Comparison of ENCODE assay signal across 16 cellular contexts in the genomic region with DNA sequence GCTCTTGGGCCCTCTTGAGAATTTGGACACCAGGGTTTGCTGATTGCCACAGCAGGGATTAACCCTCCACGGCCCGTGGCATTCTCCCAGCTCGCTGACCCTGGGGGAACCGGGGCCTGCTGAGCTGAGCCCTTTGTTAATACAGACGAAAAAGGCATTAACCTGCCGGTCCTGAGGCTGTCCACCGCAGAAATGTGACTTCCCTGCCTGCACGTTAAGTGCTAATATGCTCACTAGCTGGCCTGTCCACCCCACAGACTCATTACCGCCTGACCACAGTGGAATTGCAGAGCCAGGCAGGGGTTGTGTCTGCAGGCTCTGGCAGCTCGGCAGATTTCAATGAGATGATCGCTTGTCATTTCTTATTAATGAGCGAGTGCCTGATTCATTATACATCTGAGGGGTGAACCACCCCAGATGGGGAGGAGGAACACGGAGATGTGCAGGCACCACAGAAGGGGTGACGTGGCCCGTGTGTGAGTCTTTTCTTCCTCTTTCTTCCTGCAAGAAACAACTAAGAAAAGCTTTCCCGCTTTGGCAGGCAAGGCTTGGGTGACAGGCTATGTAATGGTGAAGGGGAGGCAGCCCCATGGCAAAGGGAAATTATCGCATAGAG.
A peak's percentile ranks its signal among the peaks of the same experiment; 100 is the strongest.
DNase-seq lines count a peak whose midpoint lies in the region; ATAC-seq and TF ChIP-seq lines count a peak whose summit lies in the region.
"Had no signal": no experiment of that assay in that cellular context is flagged by ENCODE, and none has a peak within 500 bp of the region (broad histone marks: within the 10 kb centered on the region; RNA-seq: fewer than 3 reads in every experiment).

No MANE protein-coding gene starts in this region.

- no peak overlapping the region for H4K5ac ChIP-seq in IMR-90 (ENCODE audit: low read depth, low read length)

- H3K23ac ChIP-seq in IMR-90 (ENCODE audit: low read depth, low read length): peak overlapping the region; percentile 18; the same call in 1 of the 2 replicates

- peaks cover 44 to 96% of the 10 kb centered on the region in 2 experiments; a peak in 3 of 4 replicates for H3K79me1 ChIP-seq in IMR-90 (ENCODE audit: low read depth in 1 of 2, low read length in 2 of 2)

- H2BK120ac ChIP-seq in IMR-90 (ENCODE audit: low read depth, low read length): peak overlapping the region; percentile 9; the same call in 1 of the 2 replicates

- ATAC-seq in IMR-90 (ENCODE audit: low read depth) (peak; percentile 32), HG03571 (IDR thresholded peaks at IDR 0.05; ENCODE audit: unreplicated experiment) (no peak), GM18870 (IDR thresholded peaks at IDR 0.05; ENCODE audit: unreplicated experiment) (no peak)
- ATAC-seq: CD8-positive, alpha-beta T cell had no signal

- no peak overlapping the region for H2BK15ac ChIP-seq in IMR-90 (ENCODE audit: low read depth, low read length)

- no peak overlapping the region for H3K18ac ChIP-seq in IMR-90 (ENCODE audit: low read depth, low read length)

- peak overlapping the region; percentile 19 to 57 (median 47) for H3K4me3 Mint-ChIP-seq in brain
- H3K4me3 Mint-ChIP-seq in nephron progenitor cell: no peak overlapping the region
- H3K4me3 Mint-ChIP-seq: CD8-positive, alpha-beta T cell had no signal

- H3K4me1 ChIP-seq in IMR-90 (ENCODE audit: control insufficient read depth, insufficient read depth, low read length) (peaks cover 47% of the 10 kb centered on the region), thyroid gland (peaks cover 0 to 2% of the 10 kb centered on the region in 2 donors)

- in situ Hi-C loops in IMR-90 (cut with MboI; ENCODE audit: low sequenced_read_pairs): no loop called here

- peaks cover 77% of the 10 kb centered on the region for H3K9me1 ChIP-seq in IMR-90 (ENCODE audit: insufficient read depth, low read length)

- peak; percentile 34 for DNase-seq in ELR (ENCODE audit: low read depth)
- DNase-seq in IMR-90: peak; percentile 66
- no peak for DNase-seq in nephron progenitor cell
- no peak for DNase-seq in H4 (ENCODE audit: low spot score)
- DNase-seq in thyroid gland: no peak
- DNase-seq: activated CD4-positive, alpha-beta T cell treated with anti-CD3 and anti-CD28 coated beads for 48 hours; activated CD8-positive, alpha-beta memory T cell treated with anti-CD3 and anti-CD28 coated beads, Interleukin-2, amount 50 U/mL, for 48 hours; CD8-positive, alpha-beta T cell; GOT3; NCI-H1436; stimulated activated CD4-positive, alpha-beta T cell treated with anti-CD3 and anti-CD28 coated beads, Interleukin-4, amount 100 ng/mL, for 1 hour had no signal

- peak overlapping the region; percentile 38; the same call in 1 of the 2 replicates for H4K91ac ChIP-seq in IMR-90 (ENCODE audit: insufficient read depth, low read depth, low read length)

- H3K9me3 Mint-ChIP-seq in brain (peaks cover 0 to 2% (median 0%) of the 10 kb centered on the region in 5 experiments), nephron progenitor cell (no peaks in the 10 kb centered on the region)
- H3K9me3 Mint-ChIP-seq: CD8-positive, alpha-beta T cell had no signal

- no peak overlapping the region for H2AFZ ChIP-seq in IMR-90 (replicated peaks; ENCODE audit: low read length, poor library complexity)
- H2AFZ ChIP-seq: hepatocyte had no signal

- 60% methylated on average over 8 of the region's 17 CpGs; no CpG with 5 or more reads in 1 of the 2 experiments for WGBS in IMR-90 (ENCODE audit: extremely low coverage in 2 of 2, insufficient read length in 1 of 2), 2 experiments
- WGBS in thyroid gland, 2 donors: 71 to 82% methylated on average over 17 of the region's 17 CpGs

- intact Hi-C loops in IMR-90 (cut with micrococcal nuclease) (no loop called here), thyroid gland (cut with DNase I) (no loop called here)

- H3K4ac ChIP-seq in IMR-90 (ENCODE audit: low read depth, low read length): peak overlapping the region; percentile 65

- peaks cover 74% of the 10 kb centered on the region for H4K20me1 ChIP-seq in IMR-90 (ENCODE audit: insufficient read depth, low read length)

- dilution Hi-C loops in IMR-90 (cut with HindIII; ENCODE audit: low sequenced_read_pairs, unreplicated experiment): no loop called here

- H3K36me3 ChIP-seq in IMR-90 (ENCODE audit: control insufficient read depth, insufficient read depth, low read length): peaks cover 2% of the 10 kb centered on the region; the same call in 1 of the 2 replicates
- no peaks in the 10 kb centered on the region for H3K36me3 ChIP-seq in thyroid gland

- no peaks in the 10 kb centered on the region for H3K27me3 ChIP-seq in IMR-90 (ENCODE audit: control insufficient read depth, insufficient read depth, low read length)
- H3K27me3 ChIP-seq in thyroid gland: no peaks in the 10 kb centered on the region
- H3K27me3 ChIP-seq: hepatocyte had no signal

- no peak overlapping the region for H3K4me2 ChIP-seq in IMR-90 (ENCODE audit: low read depth, low read length)
- H3K4me2 ChIP-seq: hepatocyte, KMS-11 had no signal

- BruUV-seq in IMR-90 (replicated peaks; lab: Mats Ljungman, UMichigan): no TSS peak

- H3K9ac ChIP-seq in IMR-90 (ENCODE audit: low read depth, low read length): no peak overlapping the region
- H3K9ac ChIP-seq: KMS-11 had no signal

- no peaks in the 10 kb centered on the region for H3K27me3 Mint-ChIP-seq in brain
- H3K27me3 Mint-ChIP-seq in nephron progenitor cell (ENCODE audit: low read depth, poor library complexity): peaks cover 23% of the 10 kb centered on the region

- no peak overlapping the region for H3K27ac ChIP-seq in IMR-90 (ENCODE audit: insufficient read depth, low read length)
- H3K27ac ChIP-seq in thyroid gland: no peak overlapping the region
- H3K27ac ChIP-seq: hepatocyte, KMS-11 had no signal

- H4K8ac ChIP-seq in IMR-90 (ENCODE audit: low read depth in 2 of 2, low read length in 2 of 2): no peak overlapping the region; a peak in 1 of 4 replicates

- H3K9me3 ChIP-seq in IMR-90 (ENCODE audit: control insufficient read depth, insufficient read depth, low read length): no peaks in the 10 kb centered on the region
- H3K9me3 ChIP-seq in thyroid gland: no peaks in the 10 kb centered on the region

- no peak overlapping the region for H3K56ac ChIP-seq in IMR-90 (ENCODE audit: extremely low read depth, insufficient read depth, low read length)

- H3K27ac Mint-ChIP-seq in brain: peak overlapping the region; percentile 76 to 96 (median 86)
- H3K27ac Mint-ChIP-seq in nephron progenitor cell: peak overlapping the region; percentile 81
- H3K27ac Mint-ChIP-seq: CD8-positive, alpha-beta T cell had no signal

- TF ChIP-seq POLR2A in IMR-90 (IDR thresholded peaks at IDR 0.05; ENCODE audit: low read depth, low read length) (no peak), thyroid gland (IDR thresholded peaks at IDR 0.05) (no peak)

- H3K36me3 Mint-ChIP-seq in brain (no peaks in the 10 kb centered on the region), nephron progenitor cell (ENCODE audit: low read depth) (peaks cover 5% of the 10 kb centered on the region)
- H3K36me3 Mint-ChIP-seq: CD8-positive, alpha-beta T cell had no signal

- POLR2A ChIA-PET in IMR-90 (lab: Charles Lee; ENCODE audit: unreplicated experiment): no interaction called here

- H2BK5ac ChIP-seq in IMR-90 (ENCODE audit: low read depth, low read length, poor library complexity, severe bottlenecking): no peak overlapping the region

- H2AK9ac ChIP-seq in IMR-90 (replicated peaks; ENCODE audit: low read depth, low read length, poor library complexity): peak overlapping the region; percentile 66

- TF ChIP-seq RAD21 in IMR-90 (IDR thresholded peaks at IDR 0.05; ENCODE audit: low read length): no peak

- H3K14ac ChIP-seq in IMR-90 (replicated peaks; ENCODE audit: low read depth, low read length): 0 out of 2 replicates have a peak overlapping the region, but pooled peaks have one; percentile 18

- peaks cover 92% of the 10 kb centered on the region for H3K4me1 Mint-ChIP-seq in brain
- peaks cover 88% of the 10 kb centered on the region for H3K4me1 Mint-ChIP-seq in nephron progenitor cell

- CTCF ChIA-PET in IMR-90 (lab: Yijun Ruan, JAX): no interaction called here

- TF ChIP-seq CTCF in IMR-90 (conservative IDR thresholded peaks at IDR 0.05; ENCODE audit: low read depth, low read length): no peak
- no peak for TF ChIP-seq CTCF in brain (conservative IDR thresholded peaks at IDR 0.05)
- no peak for TF ChIP-seq CTCF in nephron progenitor cell (IDR thresholded peaks at IDR 0.05)
- no peak for TF ChIP-seq CTCF in thyroid gland (IDR thresholded peaks at IDR 0.05)

- H2AK5ac ChIP-seq in IMR-90 (ENCODE audit: low read depth, low read length): no peak overlapping the region; the same call in 1 of the 2 replicates

- H3K4me3 ChIP-seq in IMR-90 (ENCODE audit: insufficient read depth, low read depth, low read length): no peak overlapping the region
- no peak overlapping the region for H3K4me3 ChIP-seq in thyroid gland (replicated peaks in 1 of 3)
- H3K4me3 ChIP-seq: hepatocyte had no signal

- H2BK20ac ChIP-seq in IMR-90 (ENCODE audit: low read depth, low read length): no peak overlapping the region

TF ChIP-seq in IMR-90, 13 proteins besides CTCF, POLR2A, EP300 and RAD21 (continues in another document):
- TF ChIP-seq RCOR1 (IDR thresholded peaks at IDR 0.05; ENCODE audit: insufficient replicate concordance, low read length): no peak
- TF ChIP-seq CEBPB (IDR thresholded peaks at IDR 0.05; ENCODE audit: low read depth, low read length): no peak
- TF ChIP-seq, protein P1, sequence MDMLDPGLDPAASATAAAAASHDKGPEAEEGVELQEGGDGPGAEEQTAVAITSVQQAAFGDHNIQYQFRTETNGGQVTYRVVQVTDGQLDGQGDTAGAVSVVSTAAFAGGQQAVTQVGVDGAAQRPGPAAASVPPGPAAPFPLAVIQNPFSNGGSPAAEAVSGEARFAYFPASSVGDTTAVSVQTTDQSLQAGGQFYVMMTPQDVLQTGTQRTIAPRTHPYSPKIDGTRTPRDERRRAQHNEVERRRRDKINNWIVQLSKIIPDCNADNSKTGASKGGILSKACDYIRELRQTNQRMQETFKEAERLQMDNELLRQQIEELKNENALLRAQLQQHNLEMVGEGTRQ (IDR thresholded peaks at IDR 0.05; ENCODE audit: low read depth, low read length): no peak
- no peak for TF ChIP-seq CHD1 (IDR thresholded peaks at IDR 0.05; ENCODE audit: low read depth, low read length)
- TF ChIP-seq MXI1 (IDR thresholded peaks at IDR 0.05; ENCODE audit: borderline replicate concordance, low read depth, low read length): no peak
- TF ChIP-seq FOS (IDR thresholded peaks at IDR 0.05; ENCODE audit: low read depth, low read length): no peak
- no peak for TF ChIP-seq SMC3 (IDR thresholded peaks at IDR 0.05; ENCODE audit: low read depth, low read length)
- no peak for TF ChIP-seq NFE2L2 (IDR thresholded peaks at IDR 0.05; ENCODE audit: low read depth, low read length)
- TF ChIP-seq BHLHE40 (IDR thresholded peaks at IDR 0.05; ENCODE audit: low read depth, low read length): no peak

Comparison
In these comparisons a context has a peak if more than half of its experiments do, and no peak if none do; other contexts are left out.
1. DNase-seq: peak in ELR (single experiment) and IMR-90 (single experiment); none in nephron progenitor cell (single experiment), H4 (single experiment) and thyroid gland (0 of 2).